ENCODE assay signal across 1 cellular context in the genomic region with DNA sequence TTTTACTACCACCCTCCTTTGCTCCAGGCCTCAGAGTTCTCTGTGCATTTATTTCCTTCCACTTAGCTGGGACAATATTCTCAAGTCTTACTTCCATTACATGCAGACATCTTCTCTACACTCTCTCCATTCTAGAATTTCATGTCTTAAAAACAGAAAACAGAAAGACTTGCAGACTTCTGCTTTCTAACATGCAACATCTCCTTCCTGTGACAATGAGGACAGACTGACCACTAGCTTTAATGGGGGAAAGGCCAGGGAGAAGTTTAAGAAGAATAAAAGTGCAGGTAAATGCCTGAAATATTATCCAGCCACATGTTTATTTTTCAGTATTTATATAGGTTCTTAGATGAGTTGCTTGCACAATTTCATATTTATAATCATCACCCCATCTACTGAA.
TF ChIP-seq lines count a peak whose summit lies in the region.

No MANE protein-coding gene starts in this region.

TF ChIP-seq in GM12878, 131 proteins besides CTCF, POLR2A, EP300 and RAD21:
- TF ChIP-seq ZNF24 (IDR thresholded peaks at IDR 0.05) (no peak), PAX8 (IDR thresholded peaks at IDR 0.05) (no peak), SPI1 (IDR thresholded peaks at IDR 0.05; ENCODE audit: borderline replicate concordance, insufficient read depth, low read depth, low read length) (peak; percentile 35; the same call in 1 of the 2 replicates)
